In genomic region chr18:58146099-58146498, GRCh38 we compare ENCODE assay signal across 18 cellular contexts.
"Had no signal": no experiment of that assay in that cellular context is flagged by ENCODE, and none has a peak within 500 bp of the region (broad histone marks: within the 10 kb centered on the region; RNA-seq: fewer than 3 reads in every experiment).

No MANE protein-coding gene starts in this region.

- H3K9ac ChIP-seq: parathyroid adenoma had no signal

- H3K4me3 Mint-ChIP-seq: naive B cell, nephron progenitor cell had no signal

- H3K27ac Mint-ChIP-seq: nephron progenitor cell had no signal

- H3K27me3 Mint-ChIP-seq: naive B cell had no signal

- H3K36me3 ChIP-seq: colonic mucosa, right lobe of liver, thoracic aorta had no signal

- H3K36me3 Mint-ChIP-seq: naive B cell had no signal

- H3K9me3 ChIP-seq: colonic mucosa, psoas muscle, right lobe of liver, thoracic aorta had no signal

- H2AFZ ChIP-seq: parathyroid adenoma had no signal

- H3K4me3 ChIP-seq: colonic mucosa, lung, psoas muscle, right lobe of liver, thoracic aorta had no signal

- H3K9me3 Mint-ChIP-seq: naive B cell had no signal

- DNase-seq: colonic mucosa; dermis blood vessel endothelial cell; foreskin keratinocyte; left colon; left ventricle myocardium superior; mesendoderm; naive B cell; nephron progenitor cell; psoas muscle; retina; right lobe of liver; stimulated activated CD4-positive, alpha-beta T cell treated with anti-CD3 and anti-CD28 coated beads, Interleukin-4, amount 100 ng/mL, for 1 hour; stimulated activated naive CD4-positive, alpha-beta T cell treated with Interleukin-2 at 50 U/mL for 16 hours; trophoblast cell had no signal

- H3K4me1 ChIP-seq: colonic mucosa, foreskin keratinocyte, psoas muscle had no signal

- ATAC-seq: foreskin keratinocyte, left colon, left ventricle myocardium superior, psoas muscle, right lobe of liver had no signal

- H3K27ac ChIP-seq: colonic mucosa, foreskin keratinocyte, parathyroid adenoma, psoas muscle, right lobe of liver, thoracic aorta had no signal

- FAIRE-seq: urothelium cell line had no signal

- H3K27me3 ChIP-seq: colonic mucosa, foreskin keratinocyte, right lobe of liver had no signal
